In the genomic region with DNA sequence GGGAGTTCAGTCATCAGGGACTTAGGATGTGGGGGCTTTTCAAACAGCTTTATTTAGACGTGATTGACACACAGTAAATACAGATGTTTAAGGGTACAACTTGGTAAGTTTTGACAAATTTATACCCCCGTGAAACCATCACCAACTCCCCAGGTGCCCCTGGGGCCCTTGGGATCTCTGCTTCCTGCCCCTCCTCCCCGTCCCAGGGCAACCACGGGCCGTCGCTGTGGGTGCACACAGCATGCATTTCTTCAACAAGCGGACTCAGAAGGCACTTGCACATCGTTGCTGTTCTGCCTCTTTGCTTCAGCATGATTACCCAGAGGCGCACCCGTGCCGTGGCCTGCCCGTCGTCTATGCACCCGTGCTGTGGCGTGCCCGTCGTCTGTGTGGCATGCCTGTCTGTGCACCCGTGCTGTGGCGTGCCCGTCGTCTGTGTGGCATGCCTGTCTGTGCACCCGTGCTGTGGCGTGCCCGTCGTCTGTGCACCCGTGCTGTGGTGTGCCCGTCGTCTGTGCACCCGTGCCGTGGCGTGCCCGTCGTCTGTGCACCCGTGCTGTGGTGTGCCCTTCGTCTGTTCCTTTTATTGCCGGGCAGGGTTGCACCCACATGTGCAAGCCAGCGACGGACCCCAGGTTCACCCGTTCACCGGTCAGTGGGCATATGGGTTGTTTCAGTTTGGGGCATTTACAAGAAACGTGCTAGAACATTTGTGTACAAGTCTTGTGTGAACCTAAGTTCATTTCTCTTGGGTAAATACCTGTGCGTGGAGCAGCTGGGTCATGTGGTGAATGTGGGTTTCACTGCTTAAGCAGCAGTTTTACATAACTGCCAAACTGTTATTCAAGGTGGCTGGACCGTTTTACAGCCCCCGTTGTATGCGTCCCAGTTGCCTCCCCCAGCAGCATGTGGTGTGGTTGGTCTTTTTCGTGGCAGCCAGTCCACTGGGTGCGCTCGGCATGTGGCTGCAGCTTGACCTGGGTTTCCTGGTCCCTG, we compare ENCODE assay signal across 8 cellular contexts. TPM values are rescaled to one million over a fixed set of nuclear protein-coding genes. Genes with fewer than 3 reads are reported as not detected.
DNase-seq lines count a peak whose midpoint lies in the region; ATAC-seq, FAIRE-seq and TF ChIP-seq lines count a peak whose summit lies in the region.

No MANE protein-coding gene starts in this region.

- DNase-seq in GM12891 (ENCODE audit: insufficient read length, low spot score) = no peak
- DNase-seq in activated CD8-positive, alpha-beta T cell treated with anti-CD3 and anti-CD28 coated beads, Interleukin-2, amount 10 ng/mL, durations not matched to agents 7 days and 5 days = peak; percentile 42
- no peak for DNase-seq in osteocyte (ENCODE audit: extremely low spot score, unreplicated experiment)
- DNase-seq in NCI-H1092 (lab: John Stamatoyannopoulos, UW) = no peak
- DNase-seq in ACHN = no peak
- no peak for DNase-seq in COLO668 (lab: John Stamatoyannopoulos, UW; ENCODE audit: unreplicated experiment)

- peak; percentile 96 for FAIRE-seq in GM12891 (lab: Jason Lieb, UNC)

- CTCF ChIA-PET in activated CD8-positive, alpha-beta T cell treated with anti-CD3 and anti-CD28 coated beads, Interleukin-2, amount 10 ng/mL, durations not matched to agents 7 days and 5 days (lab: Charles Lee) = interaction anchor here (2.9 to 3.0 kb wide), 2 partner anchors 14 to 80 kb away, joined by 19 to 27 read pairs; a partner anchor contains a TSS

- no peak for TF ChIP-seq CTCF in osteocyte (IDR thresholded peaks at IDR 0.05)

- H3K27ac Mint-ChIP-seq in activated CD8-positive, alpha-beta T cell treated with anti-CD3 and anti-CD28 coated beads, Interleukin-2, amount 10 ng/mL, durations not matched to agents 7 days and 5 days = peak overlapping the region; percentile 63
- peak overlapping the region; percentile 47 for H3K27ac Mint-ChIP-seq in osteocyte (ENCODE audit: unreplicated experiment)

- H3K27me3 Mint-ChIP-seq in activated CD8-positive, alpha-beta T cell treated with anti-CD3 and anti-CD28 coated beads, Interleukin-2, amount 10 ng/mL, durations not matched to agents 7 days and 5 days (ENCODE audit: low read depth) = no peaks in the 10 kb centered on the region
- H3K27me3 Mint-ChIP-seq in osteocyte (ENCODE audit: unreplicated experiment) = no peaks in the 10 kb centered on the region

- H3K4me1 Mint-ChIP-seq in activated CD8-positive, alpha-beta T cell treated with anti-CD3 and anti-CD28 coated beads, Interleukin-2, amount 10 ng/mL, durations not matched to agents 7 days and 5 days (ENCODE audit: low read depth) = peaks cover 66% of the 10 kb centered on the region
- H3K4me1 Mint-ChIP-seq in osteocyte (ENCODE audit: unreplicated experiment) = peaks cover 75% of the 10 kb centered on the region

- ATAC-seq in GM21825 (IDR thresholded peaks at IDR 0.05; ENCODE audit: unreplicated experiment) (peak; percentile 26), HG03342 (IDR thresholded peaks at IDR 0.05; ENCODE audit: unreplicated experiment) (no peak)
- ATAC-seq in activated CD8-positive, alpha-beta T cell treated with anti-CD3 and anti-CD28 coated beads, Interleukin-2, amount 10 ng/mL, durations not matched to agents 7 days and 5 days = no peak

- no peaks in the 10 kb centered on the region for H3K9me3 Mint-ChIP-seq in activated CD8-positive, alpha-beta T cell treated with anti-CD3 and anti-CD28 coated beads, Interleukin-2, amount 10 ng/mL, durations not matched to agents 7 days and 5 days (ENCODE audit: insufficient read depth)
- no peaks in the 10 kb centered on the region for H3K9me3 Mint-ChIP-seq in osteocyte (ENCODE audit: unreplicated experiment)

- POLR2A ChIA-PET in activated CD8-positive, alpha-beta T cell treated with anti-CD3 and anti-CD28 coated beads, Interleukin-2, amount 10 ng/mL, durations not matched to agents 7 days and 5 days (lab: Charles Lee) = interaction anchor here (3.4 kb wide), 1 partner anchor 8 kb away, joined by 56 read pairs; a partner anchor contains a TSS

- peaks cover 14% of the 10 kb centered on the region for H3K36me3 Mint-ChIP-seq in activated CD8-positive, alpha-beta T cell treated with anti-CD3 and anti-CD28 coated beads, Interleukin-2, amount 10 ng/mL, durations not matched to agents 7 days and 5 days (ENCODE audit: low read depth)
- H3K36me3 Mint-ChIP-seq in osteocyte (ENCODE audit: unreplicated experiment) = peaks cover 2% of the 10 kb centered on the region

- TF ChIP-seq POLR2A in GM12891 (IDR thresholded peaks at IDR 0.05; ENCODE audit: low read depth, low read length) = 0 out of 2 replicates have a peak, but pooled peaks have one; percentile 53

- peak overlapping the region; percentile 31 for H3K4me3 Mint-ChIP-seq in activated CD8-positive, alpha-beta T cell treated with anti-CD3 and anti-CD28 coated beads, Interleukin-2, amount 10 ng/mL, durations not matched to agents 7 days and 5 days
- H3K4me3 Mint-ChIP-seq in osteocyte (ENCODE audit: unreplicated experiment) = no peak overlapping the region

- in situ Hi-C loops in ACHN (cut with HindIII; ENCODE audit: low pct_ligation_motif_present, low pct_unique_long_range_greater_than_20kb, low sequenced_read_pairs) = no loop called here

TF ChIP-seq in GM12891, 5 proteins besides CTCF, POLR2A, EP300 and RAD21:
- TF ChIP-seq POLR2AphosphoS5 (IDR thresholded peaks at IDR 0.05; ENCODE audit: low read depth, low read length) (no peak; the same call in 1 of the 2 replicates), SPI1 (IDR thresholded peaks at IDR 0.05; ENCODE audit: low read depth, low read length) (no peak), POU2F2 (IDR thresholded peaks at IDR 0.05; ENCODE audit: low read depth, low read length) (peak; percentile 90), TAF1 (IDR thresholded peaks at IDR 0.05; ENCODE audit: low read depth, low read length) (no peak), PAX5 (IDR thresholded peaks at IDR 0.05; ENCODE audit: insufficient read depth, low read length, severe bottlenecking) (no peak)

RNA-seq across cellular contexts. Expression of a gene that starts 8.3 kb away (rescaled TPM):
- polyA plus RNA-seq in GM12891 (2012; ENCODE audit: low read depth, missing spikeins) = 144 TPM
- total RNA-seq in activated CD8-positive, alpha-beta T cell treated with anti-CD3 and anti-CD28 coated beads, Interleukin-2, amount 10 ng/mL, durations not matched to agents 7 days and 5 days = 100 to 1,000 TPM; 142 to 145 TPM
- total RNA-seq in osteocyte = 652 and 682 TPM in 2 replicates

RNA-seq across cellular contexts. Expression of a gene that starts 15.1 kb away (rescaled TPM):
- polyA plus RNA-seq in GM12891 (2012; ENCODE audit: low read depth, missing spikeins) = 28.8 TPM
- 10 to 100 TPM; 45.3 to 49.4 TPM for total RNA-seq in activated CD8-positive, alpha-beta T cell treated with anti-CD3 and anti-CD28 coated beads, Interleukin-2, amount 10 ng/mL, durations not matched to agents 7 days and 5 days
- 50.6 and 54.5 TPM in 2 replicates for total RNA-seq in osteocyte

RNA-seq across cellular contexts. Expression of a gene that starts 58.9 kb away (rescaled TPM):
- polyA plus RNA-seq in GM12891 (2012; ENCODE audit: low read depth, missing spikeins) = not detected
- not detected for total RNA-seq in activated CD8-positive, alpha-beta T cell treated with anti-CD3 and anti-CD28 coated beads, Interleukin-2, amount 10 ng/mL, durations not matched to agents 7 days and 5 days
- total RNA-seq in osteocyte = not detected in 2 replicates

RNA-seq across cellular contexts. Expression of a gene that starts 59.4 kb away (rescaled TPM):
- polyA plus RNA-seq in GM12891 (2012; ENCODE audit: low read depth, missing spikeins) = 0.46 TPM
- total RNA-seq in activated CD8-positive, alpha-beta T cell treated with anti-CD3 and anti-CD28 coated beads, Interleukin-2, amount 10 ng/mL, durations not matched to agents 7 days and 5 days = 10 to 100 TPM; 20.4 to 26.0 TPM
- 0.16 TPM in 1 of 2 replicates, not detected in the other for total RNA-seq in osteocyte
